7 cellular contexts compared by ENCODE assay signal in genomic region chr22:20717213-20717866, GRCh38. TPM values are rescaled to one million over a fixed set of nuclear protein-coding genes. Genes with fewer than 3 reads are reported as not detected.
"Had no signal": no experiment of that assay in that cellular context is flagged by ENCODE, and none has a peak within 500 bp of the region (broad histone marks: within the 10 kb centered on the region; RNA-seq: fewer than 3 reads in every experiment).

No MANE protein-coding gene starts in this region.

RNA-seq across cellular contexts. Expression of gene SERPIND1, which starts 56.6 kb away (rescaled TPM):
- total RNA-seq: activated CD4-positive, alpha-beta memory T cell treated with anti-CD3 and anti-CD28 coated beads for 36 hours; activated naive CD8-positive, alpha-beta T cell treated with anti-CD3 and anti-CD28 coated beads for 36 hours; bronchial epithelial cell; lower leg skin; mononuclear cell; T-helper 17 cell had no signal
- polyA plus RNA-seq: neural cell had no signal
